19 cellular contexts compared by ENCODE assay signal in genomic region chr10:69168493-69168892, GRCh38.
"Had no signal": no experiment of that assay in that cellular context is flagged by ENCODE, and none has a peak within 500 bp of the region (broad histone marks: within the 10 kb centered on the region; RNA-seq: fewer than 3 reads in every experiment).

No MANE protein-coding gene starts in this region.

- DNase-seq: KBM-7, MV-4-11, NCI-H1048, NCI-H1105, NCI-H1436 treated with DMSO at 0.1 percent for 48 hours, NCI-H1694, NCI-H187 treated with DMSO at 0.1 percent for 48 hours, NCI-H2029 treated with DMSO at 0.1 percent for 48 hours, NCI-H2171, NCI-H226, NCI-H446, NCI-H510A, NCI-H524 treated with DMSO at 0.1 percent for 48 hours, NCI-H69, NCI-H774, RPMI8226, SHP77, SK-N-SH had no signal

- FAIRE-seq: RCC 7860 had no signal

- H3K9me3 ChIP-seq: SK-N-SH had no signal
